8 cellular contexts compared by ENCODE assay signal in genomic region chr2:180006236-180006635, GRCh38. TPM values are rescaled to one million over a fixed set of nuclear protein-coding genes. Genes with fewer than 3 reads are reported as not detected.
DNase-seq lines count a peak whose midpoint lies in the region; ATAC-seq, FAIRE-seq and TF ChIP-seq lines count a peak whose summit lies in the region.

No MANE protein-coding gene starts in this region.

- H3K4me2 ChIP-seq in PC-3 (ENCODE audit: low read length) (peak overlapping the region; percentile 82), endothelial cell of umbilical vein (ENCODE audit: insufficient read depth, low read length) (peak overlapping the region; percentile 84)

- CTCF ChIA-PET in PC-3 (lab: Charles Lee) = no interaction called here
- CTCF ChIA-PET in endothelial cell of umbilical vein (lab: Charles Lee) = no interaction called here

- 0 out of 2 replicates have a peak, but pooled peaks cover 4% of the 10 kb centered on the region for H3K36me3 ChIP-seq in ES-I3 (ENCODE audit: insufficient read depth, low read length)
- 0 out of 2 replicates have a peak, but pooled peaks cover 4% of the 10 kb centered on the region for H3K36me3 ChIP-seq in PC-3 (ENCODE audit: low read depth, low read length)
- no peaks in the 10 kb centered on the region for H3K36me3 ChIP-seq in endothelial cell of umbilical vein (ENCODE audit: control insufficient read depth in 2 of 2, extremely low read depth in 1 of 2, insufficient read depth in 2 of 2, low read length in 2 of 2)
- H3K36me3 ChIP-seq in ovary = no peaks in the 10 kb centered on the region

- WGBS in ovary, 3 donors = 6 to 9% (median 6%) methylated on average over 7 of the region's 7 CpGs

- TF ChIP-seq CTCF in PC-3 (conservative IDR thresholded peaks at IDR 0.05; ENCODE audit: low read depth, low read length) = no peak
- no peak for TF ChIP-seq CTCF in endothelial cell of umbilical vein (IDR thresholded peaks at IDR 0.05; ENCODE audit: extremely low read depth in 1 of 2, insufficient read depth in 1 of 2, low read depth in 1 of 2, low read length in 2 of 2)
- no peak for TF ChIP-seq CTCF in ovary (IDR thresholded peaks at IDR 0.05)

- dilution Hi-C loops in endothelial cell of umbilical vein (cut with MboI; ENCODE audit: extremely low pct_ligation_motif_present, low sequenced_read_pairs) = no loop called here

- BruUV-seq in PC-3 (replicated peaks; lab: Mats Ljungman, UMichigan) (TSS peak; percentile 53), endothelial cell of umbilical vein (replicated peaks; lab: Mats Ljungman, UMichigan) (TSS peak; percentile 52)

- DNase-seq in PC-3 (no peak), endothelial cell of umbilical vein (ENCODE audit: low read depth, low spot score) (no peak), ovary (no peak), head of caudate nucleus (no peak), NCI-H1436 treated with DMSO at 0.1 percent for 48 hours (lab: John Stamatoyannopoulos, UW) (no peak), NCI-H526 (lab: John Stamatoyannopoulos, UW) (no peak), NCI-H345 (lab: John Stamatoyannopoulos, UW) (no peak)

- H3K79me2 ChIP-seq in PC-3 (ENCODE audit: low read length) (peaks cover 56% of the 10 kb centered on the region), endothelial cell of umbilical vein (ENCODE audit: control insufficient read depth, insufficient read depth, low read length) (peaks cover 51% of the 10 kb centered on the region)

- TF ChIP-seq POLR2A in endothelial cell of umbilical vein (IDR thresholded peaks at IDR 0.05; ENCODE audit: low read depth, low read length) (no peak), ovary (IDR thresholded peaks at IDR 0.05) (no peak)

- intact Hi-C loops in PC-3 (cut with micrococcal nuclease) = no loop called here
- intact Hi-C loops in endothelial cell of umbilical vein (cut with micrococcal nuclease) = no loop called here
- intact Hi-C loops in ovary (cut with DNase I) = no loop called here
- intact Hi-C loops in head of caudate nucleus (cut with DNase I) = no loop called here

- H3K9me2 ChIP-seq in PC-3 (replicated peaks; ENCODE audit: low read length) = no peaks in the 10 kb centered on the region

- TF ChIP-seq EP300 in ovary (IDR thresholded peaks at IDR 0.05) = no peak

- no peaks in the 10 kb centered on the region for H3K27me3 ChIP-seq in PC-3 (ENCODE audit: low read length)
- H3K27me3 ChIP-seq in endothelial cell of umbilical vein (ENCODE audit: control insufficient read depth in 2 of 2, insufficient read depth in 2 of 2, low read length in 2 of 2) = no peaks in the 10 kb centered on the region
- H3K27me3 ChIP-seq in ovary = no peaks in the 10 kb centered on the region

- peaks cover 25% of the 10 kb centered on the region for H3K4me1 ChIP-seq in ES-I3 (ENCODE audit: insufficient read depth, low read length)
- H3K4me1 ChIP-seq in PC-3 (ENCODE audit: insufficient read depth, low read length) = peaks cover 22% of the 10 kb centered on the region
- H3K4me1 ChIP-seq in endothelial cell of umbilical vein (ENCODE audit: control insufficient read depth, extremely low read depth, insufficient read depth, low read length) = peaks cover 16% of the 10 kb centered on the region
- H3K4me1 ChIP-seq in ovary (ENCODE audit: insufficient read depth) = peaks cover 5% of the 10 kb centered on the region

- ATAC-seq in PC-3 = no peak

- H3K4me3 ChIP-seq in PC-3 (ENCODE audit: low read length) = peak overlapping the region; percentile 94
- peak overlapping the region; percentile 85 to 92 (median 90) for H3K4me3 ChIP-seq in endothelial cell of umbilical vein (replicated peaks in 1 of 3; ENCODE audit: insufficient read depth in 1 of 3, low read depth in 1 of 3, low read length in 3 of 3)
- H3K4me3 ChIP-seq in ovary = peak overlapping the region; percentile 71

- H3K9ac ChIP-seq in ES-I3 (ENCODE audit: low read depth, low read length) (peak overlapping the region; percentile 83), PC-3 (ENCODE audit: low read length) (peak overlapping the region; percentile 86), endothelial cell of umbilical vein (replicated peaks; ENCODE audit: extremely low read depth, insufficient read depth, low read length) (peak overlapping the region; percentile 99)

- H3K27ac ChIP-seq in PC-3 (ENCODE audit: low read length) (peak overlapping the region; percentile 72; the same call in 1 of the 2 replicates), endothelial cell of umbilical vein (ENCODE audit: insufficient read depth, low read depth, low read length) (peak overlapping the region; percentile 99), ovary (peak overlapping the region; percentile 64 to 84)

- H4K20me1 ChIP-seq in PC-3 (ENCODE audit: low read length) = 0 out of 2 replicates have a peak, but pooled peaks cover 10% of the 10 kb centered on the region
- no peaks in the 10 kb centered on the region for H4K20me1 ChIP-seq in endothelial cell of umbilical vein (replicated peaks; ENCODE audit: control insufficient read depth, extremely low read depth, insufficient read depth, low read length)

- H2AFZ ChIP-seq in PC-3 (ENCODE audit: low read length) = peak overlapping the region; percentile 97
- H2AFZ ChIP-seq in endothelial cell of umbilical vein (ENCODE audit: low read depth, low read length) = peak overlapping the region; percentile 91

- H3K9me1 ChIP-seq in endothelial cell of umbilical vein (replicated peaks; ENCODE audit: control insufficient read depth, extremely low read depth, insufficient read depth, low read length) = no peaks in the 10 kb centered on the region

- no peaks in the 10 kb centered on the region for H3F3A ChIP-seq in PC-3 (ENCODE audit: low read length, unreplicated experiment)

- POLR2A ChIA-PET in PC-3 (lab: Charles Lee; ENCODE audit: unreplicated experiment) = no interaction called here
- POLR2A ChIA-PET in endothelial cell of umbilical vein (lab: Charles Lee) = no interaction called here

- H3K9me3 ChIP-seq in ES-I3 (ENCODE audit: control insufficient read depth, insufficient read depth, low read length) (no peaks in the 10 kb centered on the region), PC-3 (ENCODE audit: low read length) (no peaks in the 10 kb centered on the region), endothelial cell of umbilical vein (replicated peaks; ENCODE audit: control insufficient read depth, insufficient read depth, low read length) (no peaks in the 10 kb centered on the region), ovary (no peaks in the 10 kb centered on the region)

- no peak for FAIRE-seq in endothelial cell of umbilical vein (lab: Jason Lieb, UNC)

TF ChIP-seq in endothelial cell of umbilical vein, 7 proteins besides CTCF, POLR2A, EP300 and RAD21:
- TF ChIP-seq EZH2 (IDR thresholded peaks at IDR 0.05; ENCODE audit: borderline replicate concordance, low read depth, low read length, severe bottlenecking) = no peak
- TF ChIP-seq POLR2AphosphoS5 (IDR thresholded peaks at IDR 0.05; ENCODE audit: insufficient read depth, low read depth, low read length) = no peak
- TF ChIP-seq MYC (IDR thresholded peaks at IDR 0.05; ENCODE audit: low read depth, low read length) = no peak
- TF ChIP-seq MAX (IDR thresholded peaks at IDR 0.05; ENCODE audit: insufficient read depth, insufficient read length) = no peak
- no peak for TF ChIP-seq GATA2 (IDR thresholded peaks at IDR 0.05; ENCODE audit: insufficient read depth, insufficient read length, low read depth, low read length)
- no peak for TF ChIP-seq JUN (IDR thresholded peaks at IDR 0.05; ENCODE audit: borderline replicate concordance, insufficient read depth, insufficient read length, low read depth)
- TF ChIP-seq FOS (IDR thresholded peaks at IDR 0.05; ENCODE audit: borderline replicate concordance, insufficient read depth, low read length) = no peak

RNA-seq across cellular contexts. Expression of gene CWC22, which starts 0.9 kb away (rescaled TPM):
- total RNA-seq in PC-3 (2014; rRNA removed) (14.2 and 16.2 TPM in 2 replicates), endothelial cell of umbilical vein (13.5 and 15.7 TPM in 2 replicates), ovary (10 to 100 TPM; 16.0 to 25.2 (median 20.8) TPM)
- polyA plus RNA-seq in endothelial cell of umbilical vein (1.2 and 1.8 TPM in 2 replicates), ovary (10 to 100 TPM; 14.9 to 16.6 TPM)
- 2.7 and 2.9 TPM in 2 replicates for polyA plus RNA-seq in endothelial cell of umbilical vein (2011; cell fraction: cytosol; rRNA removed)
- polyA plus RNA-seq in endothelial cell of umbilical vein (2011; cell fraction: nucleus; rRNA removed) = 5.9 and 6.2 TPM in 2 replicates
- polyA plus RNA-seq in endothelial cell of umbilical vein (2012) = 13.5 and 18.4 TPM in 2 replicates
- polyA minus RNA-seq in endothelial cell of umbilical vein = 1.3 and 2.5 TPM in 2 replicates
- polyA minus RNA-seq in endothelial cell of umbilical vein (2011; cell fraction: cytosol; rRNA and poly(A)+ RNA removed) = 2.5 TPM
- polyA minus RNA-seq in endothelial cell of umbilical vein (2011; cell fraction: nucleus; rRNA and poly(A)+ RNA removed) = 5.8 and 5.9 TPM in 2 replicates
